In the genomic region with DNA sequence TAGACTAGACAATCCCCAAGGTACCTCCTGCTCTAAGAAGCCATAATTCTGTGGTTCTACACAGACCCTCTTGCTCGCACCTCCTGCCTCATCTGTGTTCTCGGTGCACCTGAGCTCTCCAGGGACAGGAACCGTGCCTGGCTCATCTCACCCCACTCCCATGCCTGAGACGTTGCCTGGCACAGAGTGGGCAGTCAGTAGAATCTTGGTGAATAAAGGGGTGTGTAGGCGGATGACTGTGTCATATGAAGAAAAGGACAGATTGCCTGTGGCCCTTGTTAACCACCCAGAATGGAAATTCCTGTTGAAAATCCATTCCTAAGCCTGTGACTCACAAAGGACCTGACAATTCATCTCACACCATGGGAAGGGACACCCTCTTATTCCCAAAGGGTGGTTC, we compare ENCODE assay signal across 1 cellular context.
TF ChIP-seq lines count a peak whose summit lies in the region.

No MANE protein-coding gene starts in this region.

TF ChIP-seq in H1, 55 proteins besides CTCF, POLR2A, EP300 and RAD21 (continued from another document):
- no peak for TF ChIP-seq BACH1 (IDR thresholded peaks at IDR 0.05; ENCODE audit: low read length)
- TF ChIP-seq KDM1A (IDR thresholded peaks at IDR 0.05; ENCODE audit: borderline replicate concordance, low read length) = no peak
- TF ChIP-seq RFX5 (IDR thresholded peaks at IDR 0.05; ENCODE audit: borderline replicate concordance, low read depth, low read length) = no peak
TF ChIP-seq in H1: peak in this region for 0.
